Comparison of ENCODE assay signal across 24 cellular contexts in genomic region chr1:62487956-62488355, GRCh38.
"Had no signal": no experiment of that assay in that cellular context is flagged by ENCODE, and none has a peak within 500 bp of the region (broad histone marks: within the 10 kb centered on the region; RNA-seq: fewer than 3 reads in every experiment).

No MANE protein-coding gene starts in this region.

- DNase-seq: activated CD4-positive, alpha-beta memory T cell treated with anti-CD3 and anti-CD28 coated beads, Interleukin-2, amount 10 ng/mL, durations not matched to agents 7 days and 5 days; activated CD4-positive, alpha-beta T cell treated with anti-CD3 and anti-CD28 coated beads for 1 hour; activated CD4-positive, alpha-beta T cell treated with anti-CD3 and anti-CD28 coated beads for 4 hours; activated CD4-positive, alpha-beta T cell treated with anti-CD3 and anti-CD28 coated beads, Interleukin-2, amount 10 ng/mL, durations not matched to agents 7 days and 5 days; activated CD4-positive, alpha-beta T cell treated with anti-CD3 and anti-CD28 coated beads, Interleukin-2, amount 50 U/mL, for 4 hours; activated CD8-positive, alpha-beta memory T cell treated with anti-CD3 and anti-CD28 coated beads, Interleukin-2, amount 50 U/mL, for 48 hours; activated effector memory CD4-positive, alpha-beta T cell treated with Interleukin-2 at 50 U/mL for 16 hours; activated gamma-delta T cell treated with Interleukin-2 at 50 U/mL for 16 hours; activated naive CD4-positive, alpha-beta T cell treated with anti-CD3 and anti-CD28 coated beads, Interleukin-2, amount 50 U/mL, for 16 hours; activated naive CD4-positive, alpha-beta T cell treated with Interleukin-2 at 50 U/mL for 16 hours; activated T-cell treated with anti-CD3 and anti-CD28 coated beads for 4 hours; activated T-cell treated with anti-CD3 and anti-CD28 coated beads, Interleukin-2, amount 50 U/mL, for 24 hours; amniotic stem cell; anterior cingulate cortex; brain microvascular endothelial cell; dorsolateral prefrontal cortex; effector memory CD4-positive, alpha-beta T cell; endodermal cell; foreskin keratinocyte; gastrocnemius medialis; glutamatergic neuron; heart left ventricle; T-helper 2 cell had no signal

- H3K9me3 ChIP-seq: gastrocnemius medialis, heart left ventricle had no signal

- H3K27me3 ChIP-seq: brain microvascular endothelial cell, dorsolateral prefrontal cortex, foreskin keratinocyte, gastrocnemius medialis, heart left ventricle had no signal

- H3K27ac ChIP-seq: brain microvascular endothelial cell, coronary artery, dorsolateral prefrontal cortex, foreskin keratinocyte, gastrocnemius medialis, heart left ventricle had no signal

- H3K4me1 ChIP-seq: foreskin keratinocyte, gastrocnemius medialis, heart left ventricle had no signal

- H3K4me3 ChIP-seq: coronary artery, dorsolateral prefrontal cortex, gastrocnemius medialis, heart left ventricle had no signal
